1 cellular context compared by ENCODE assay signal in genomic region chr14:68393178-68393763, GRCh38.
A peak's percentile ranks its signal among the peaks of the same experiment; 100 is the strongest.
TF ChIP-seq lines count a peak whose summit lies in the region.

No MANE protein-coding gene starts in this region.

TF ChIP-seq in liver, 16 proteins besides CTCF, POLR2A, EP300 and RAD21:
- TF ChIP-seq ZBTB33 (IDR thresholded peaks at IDR 0.05) (peak; percentile 8), YY1 (IDR thresholded peaks at IDR 0.05) (no peak), EGR1 (IDR thresholded peaks at IDR 0.05; ENCODE audit: low read depth in 2 of 2) (no peak), NR2F2 (IDR thresholded peaks at IDR 0.05) (no peak), HNF4G (IDR thresholded peaks at IDR 0.05) (no peak), SP1 (IDR thresholded peaks at IDR 0.05) (no peak)
